Comparison of ENCODE assay signal across 9 cellular contexts in the genomic region with DNA sequence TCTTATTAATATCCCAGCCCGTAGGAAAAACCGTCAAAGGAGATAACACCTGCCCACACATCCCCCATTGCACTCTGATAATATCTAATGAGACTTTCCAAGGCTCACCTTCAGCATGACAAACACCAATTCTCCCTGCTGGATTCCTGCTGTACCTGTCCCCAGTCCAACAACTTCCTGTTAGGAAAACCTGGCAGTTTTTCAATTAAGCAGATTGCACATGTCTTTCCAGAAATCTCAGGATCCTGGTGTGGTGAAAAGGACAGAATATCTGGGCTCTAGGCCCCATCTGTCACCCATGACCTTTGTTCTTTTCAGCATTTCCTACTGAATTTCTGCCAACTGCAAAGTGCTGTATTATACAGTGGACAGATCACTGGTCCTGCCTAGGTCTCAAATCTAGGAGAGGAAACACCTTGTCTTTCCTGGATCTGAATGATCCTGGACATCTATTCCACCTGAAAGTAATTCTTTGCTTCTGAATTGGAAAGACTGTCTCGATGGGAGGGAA. TPM values are rescaled to one million over a fixed set of nuclear protein-coding genes. Genes with fewer than 3 reads are reported as not detected.
DNase-seq lines count a peak whose midpoint lies in the region; ATAC-seq and TF ChIP-seq lines count a peak whose summit lies in the region.
"Had no signal": no experiment of that assay in that cellular context is flagged by ENCODE, and none has a peak within 500 bp of the region (broad histone marks: within the 10 kb centered on the region; RNA-seq: fewer than 3 reads in every experiment).

No MANE protein-coding gene starts in this region.

- H3K9me3 ChIP-seq in Loucy (ENCODE audit: insufficient read depth, low read depth, low read length) (no peaks in the 10 kb centered on the region), psoas muscle (no peaks in the 10 kb centered on the region)
- H3K9me3 ChIP-seq: esophagus muscularis mucosa had no signal

- H4K20me1 ChIP-seq in Loucy (ENCODE audit: insufficient read depth, low read length, poor library complexity, severe bottlenecking), result no peaks in the 10 kb centered on the region

- ATAC-seq in psoas muscle, result peak in 2 of 4 donors; percentile 15 to 34
- no peak for ATAC-seq in GM21526 (IDR thresholded peaks at IDR 0.05; ENCODE audit: low FRiP score, unreplicated experiment)
- ATAC-seq in GM21529 (IDR thresholded peaks at IDR 0.05; ENCODE audit: unreplicated experiment), result no peak

- H3K4me2 ChIP-seq in Loucy (ENCODE audit: low read depth, low read length, poor library complexity, severe bottlenecking), result peak overlapping the region; percentile 59

- H3F3A ChIP-seq in Loucy (ENCODE audit: low read depth), result no peaks in the 10 kb centered on the region

- H3K4me3 ChIP-seq in Loucy (ENCODE audit: low read length, poor library complexity, severe bottlenecking), result no peak overlapping the region
- peak overlapping the region; percentile 60 for H3K4me3 ChIP-seq in psoas muscle
- H3K4me3 ChIP-seq: cardiac muscle cell had no signal

- H2AFZ ChIP-seq in Loucy (ENCODE audit: low read length), result peak overlapping the region; percentile 39

- no peaks in the 10 kb centered on the region for H3K9me2 ChIP-seq in Loucy (replicated peaks; ENCODE audit: low read depth, low read length)

- H3K36me3 ChIP-seq in Loucy (ENCODE audit: insufficient read depth, low read length), result no peaks in the 10 kb centered on the region
- H3K36me3 ChIP-seq in psoas muscle (ENCODE audit: insufficient read depth in 1 of 2, low read depth in 1 of 2), result no peaks in the 10 kb centered on the region
- H3K36me3 ChIP-seq: cardiac muscle cell, esophagus muscularis mucosa had no signal

- intact Hi-C loops in psoas muscle (cut with DNase I), result loop anchor here (2.0 to 5.0 kb wide), 5 partner anchors 194 to 517 kb away; a partner anchor contains a TSS

- WGBS in psoas muscle, 3 donors, result 39 to 57% (median 48%) methylated on average over 3 of the region's 3 CpGs

- peak overlapping the region; percentile 69 for H3K27ac ChIP-seq in psoas muscle
- H3K27ac ChIP-seq: cardiac muscle cell had no signal

- H3K9ac ChIP-seq in Loucy (ENCODE audit: low read depth, low read length, poor library complexity, severe bottlenecking), result peak overlapping the region; percentile 28

- peaks cover 5% of the 10 kb centered on the region for H3K4me1 ChIP-seq in Loucy (ENCODE audit: insufficient read depth, low read length, poor library complexity, severe bottlenecking)
- H3K4me1 ChIP-seq in psoas muscle, result peaks cover 18% of the 10 kb centered on the region

- H3K27me3 ChIP-seq in Loucy (ENCODE audit: insufficient read depth, low read length, poor library complexity, severe bottlenecking) (no peaks in the 10 kb centered on the region), psoas muscle (ENCODE audit: insufficient read depth in 3 of 3, low read length in 2 of 3) (no peaks in the 10 kb centered on the region)
- H3K27me3 ChIP-seq: cardiac muscle cell, esophagus muscularis mucosa had no signal

- TF ChIP-seq CTCF in Loucy (conservative IDR thresholded peaks at IDR 0.05; ENCODE audit: low read length) (no peak), psoas muscle (IDR thresholded peaks at IDR 0.05) (no peak)

- no peaks in the 10 kb centered on the region for H3K79me2 ChIP-seq in Loucy (ENCODE audit: insufficient read depth, low read length)

- DNase-seq in DMS 273 (lab: John Stamatoyannopoulos, UW; ENCODE audit: unreplicated experiment) (peak; percentile 61), cerebellar cortex (ENCODE audit: low spot score) (peak; percentile 29), psoas muscle (no peak)
- no peak for DNase-seq in activated effector memory CD4-positive, alpha-beta T cell treated with anti-CD3 and anti-CD28 coated beads, Interleukin-2, amount 50 U/mL, for 16 hours

RNA-seq across cellular contexts. Expression of a gene that starts 27.7 kb away (rescaled TPM):
- total RNA-seq in psoas muscle, result 10 to 100 TPM in 3 of 4 donors, 1 to 10 TPM in 1; 8.6 to 16.6 (median 14.4) TPM
- polyA plus RNA-seq in psoas muscle, result 10 to 100 TPM in 2 of 3 donors, 1 to 10 TPM in 1; 8.0 to 22.0 (median 15.2) TPM

Comparison
In these comparisons a context has a peak if more than half of its experiments do, and no peak if none do; other contexts are left out.
1. DNase-seq: peak in DMS 273 (single experiment) and cerebellar cortex (single experiment); none in psoas muscle (0 of 2) and activated effector memory CD4-positive, alpha-beta T cell treated with anti-CD3 and anti-CD28 coated beads, Interleukin-2, amount 50 U/mL, for 16 hours (single experiment).